Comparison of ENCODE assay signal across 24 cellular contexts in genomic region chr5:1011741-1012315, GRCh38. TPM values are rescaled to one million over a fixed set of nuclear protein-coding genes. Genes with fewer than 3 reads are reported as not detected.
A peak's percentile ranks its signal among the peaks of the same experiment; 100 is the strongest.
DNase-seq lines count a peak whose midpoint lies in the region; ATAC-seq, FAIRE-seq and TF ChIP-seq lines count a peak whose summit lies in the region.
"Had no signal": no experiment of that assay in that cellular context is flagged by ENCODE, and none has a peak within 500 bp of the region (broad histone marks: within the 10 kb centered on the region; RNA-seq: fewer than 3 reads in every experiment).

No MANE protein-coding gene starts in this region.

- no peak overlapping the region for H2AK5ac ChIP-seq in IMR-90 (ENCODE audit: low read depth, low read length)

- intact Hi-C loops in activated CD4-positive, alpha-beta T cell treated with anti-CD3 and anti-CD28 coated beads for 36 hours (cut with DNase I, micrococcal nuclease), result loop anchor here (1.0 to 5.0 kb wide), 2 partner anchors 89 to 90 kb away; no protein-coding TSS in a partner anchor
- intact Hi-C loops in IMR-90 (cut with micrococcal nuclease), result no loop called here
- intact Hi-C loops in HepG2 (cut with micrococcal nuclease; ENCODE audit: unreplicated experiment), result loop anchor here (2.0 kb wide), 1 partner anchor 21 kb away; no protein-coding TSS in a partner anchor
- intact Hi-C loops in posterior vena cava (cut with DNase I), result no loop called here

- no peak for TF ChIP-seq RAD21 in IMR-90 (IDR thresholded peaks at IDR 0.05; ENCODE audit: low read length)
- no peak for TF ChIP-seq RAD21 in HepG2 (CRISPR knock-in tag; IDR thresholded peaks at IDR 0.05)

- H3K27me3 Mint-ChIP-seq in activated CD4-positive, alpha-beta T cell treated with anti-CD3 and anti-CD28 coated beads for 36 hours, result peaks cover 33% of the 10 kb centered on the region

- H3K18ac ChIP-seq in IMR-90 (ENCODE audit: low read depth, low read length), result no peak overlapping the region

- H2AFZ ChIP-seq in IMR-90 (replicated peaks; ENCODE audit: low read length, poor library complexity), result no peak overlapping the region
- H2AFZ ChIP-seq in HepG2 (ENCODE audit: low read length), result no peak overlapping the region
- H2AFZ ChIP-seq: PC-9 had no signal

- no peak overlapping the region for H3K27ac Mint-ChIP-seq in activated CD4-positive, alpha-beta T cell treated with anti-CD3 and anti-CD28 coated beads for 36 hours
- H3K27ac Mint-ChIP-seq: activated CD8-positive, alpha-beta T cell treated with anti-CD3 and anti-CD28 coated beads for 36 hours; activated naive CD4-positive, alpha-beta T cell treated with anti-CD3 and anti-CD28 coated beads, Interleukin-2, amount 50 U/mL, for 24 hours; activated T-cell treated with anti-CD3 and anti-CD28 coated beads, Interleukin-2, amount 50 U/mL, for 24 hours; HFFc6 had no signal

- TF ChIP-seq CTCF in IMR-90 (conservative IDR thresholded peaks at IDR 0.05; ENCODE audit: low read depth, low read length) (no peak), HepG2 (CRISPR knock-in tag; IDR thresholded peaks at IDR 0.05) (no peak)

- 90% methylated on average over 11 of the region's 20 CpGs; no CpG with 5 or more reads in 1 of the 2 experiments for WGBS in IMR-90 (ENCODE audit: extremely low coverage in 2 of 2, insufficient read length in 1 of 2), 2 experiments
- 90% methylated on average over 19 of the region's 20 CpGs for WGBS in HepG2 (ENCODE audit: low lambda C conversion rate)

- H2BK15ac ChIP-seq in IMR-90 (ENCODE audit: low read depth, low read length), result no peak overlapping the region

- POLR2A ChIA-PET in activated CD4-positive, alpha-beta T cell treated with anti-CD3 and anti-CD28 coated beads for 36 hours (lab: Charles Lee), result no interaction called here
- POLR2A ChIA-PET in IMR-90 (lab: Charles Lee; ENCODE audit: unreplicated experiment) (no interaction called here), HepG2 (lab: Yijun Ruan, JAX) (no interaction called here)

- H3K36me3 Mint-ChIP-seq in activated CD4-positive, alpha-beta T cell treated with anti-CD3 and anti-CD28 coated beads for 36 hours (ENCODE audit: low read depth), result no peaks in the 10 kb centered on the region
- H3K36me3 Mint-ChIP-seq: activated naive CD4-positive, alpha-beta T cell treated with anti-CD3 and anti-CD28 coated beads, Interleukin-2, amount 50 U/mL, for 24 hours had no signal

- H3K9me3 ChIP-seq in IMR-90 (ENCODE audit: control insufficient read depth, insufficient read depth, low read length), result no peaks in the 10 kb centered on the region
- H3K9me3 ChIP-seq in HepG2 (ENCODE audit: low read length), result no peaks in the 10 kb centered on the region
- H3K9me3 ChIP-seq: body of pancreas, left lung, SJSA1, testis had no signal

- no peak for TF ChIP-seq POLR2A in IMR-90 (IDR thresholded peaks at IDR 0.05; ENCODE audit: low read depth, low read length)
- TF ChIP-seq POLR2A in HepG2 (IDR thresholded peaks at IDR 0.05; ENCODE audit: insufficient read depth in 1 of 2, low read depth in 2 of 2, low read length in 2 of 2), result no peak

- H4K91ac ChIP-seq in IMR-90 (ENCODE audit: insufficient read depth, low read depth, low read length), result no peak overlapping the region

- DNase-seq in activated CD4-positive, alpha-beta T cell treated with anti-CD3 and anti-CD28 coated beads for 36 hours, result peak; percentile 4
- no peak for DNase-seq in activated CD4-positive, alpha-beta T cell treated with anti-CD3 and anti-CD28 coated beads for 1 hour
- DNase-seq in IMR-90 (no peak), HepG2 (ENCODE audit: low spot score) (no peak), posterior vena cava (ENCODE audit: low spot score) (peak; percentile 47), kidney glomerular epithelial cell (lab: John Stamatoyannopoulos, UW) (no peak)
- no peak for DNase-seq in activated CD8-positive, alpha-beta memory T cell treated with anti-CD3 and anti-CD28 coated beads, Interleukin-2, amount 50 U/mL, for 4 hours
- DNase-seq: HFFc6, NCI-H2227 treated with DMSO at 0.1 percent for 48 hours, testis had no signal

- H3K4me3 Mint-ChIP-seq in activated CD4-positive, alpha-beta T cell treated with anti-CD3 and anti-CD28 coated beads for 36 hours, result no peak overlapping the region
- H3K4me3 Mint-ChIP-seq: activated CD8-positive, alpha-beta T cell treated with anti-CD3 and anti-CD28 coated beads for 36 hours; activated T-cell treated with anti-CD3 and anti-CD28 coated beads, Interleukin-2, amount 50 U/mL, for 24 hours; HFFc6 had no signal

- no peak overlapping the region for H3K56ac ChIP-seq in IMR-90 (ENCODE audit: extremely low read depth, insufficient read depth, low read length)

- H2BK20ac ChIP-seq in IMR-90 (ENCODE audit: low read depth, low read length), result no peak overlapping the region

- no peaks in the 10 kb centered on the region for H3K36me3 ChIP-seq in IMR-90 (ENCODE audit: control insufficient read depth, insufficient read depth, low read length)
- H3K36me3 ChIP-seq in HepG2 (replicated peaks in 1 of 2; ENCODE audit: control insufficient read depth in 1 of 2, insufficient read depth in 2 of 2, low read length in 2 of 2), result no peaks in the 10 kb centered on the region
- H3K36me3 ChIP-seq: left lung, SJSA1 had no signal

- H3K4me1 ChIP-seq in IMR-90 (ENCODE audit: control insufficient read depth, insufficient read depth, low read length) (no peaks in the 10 kb centered on the region; the same call in 1 of the 2 replicates), HepG2 (ENCODE audit: insufficient read depth, low read length) (peaks cover 31% of the 10 kb centered on the region)

- H3K9ac ChIP-seq in IMR-90 (ENCODE audit: low read depth, low read length), result no peak overlapping the region
- no peak overlapping the region for H3K9ac ChIP-seq in HepG2 (ENCODE audit: insufficient read depth, low read depth, low read length)

- no TSS peak for BruUV-seq in IMR-90 (replicated peaks; lab: Mats Ljungman, UMichigan)
- no TSS peak for BruUV-seq in HepG2 (replicated peaks; lab: Mats Ljungman, UMichigan)

- ATAC-seq in activated CD4-positive, alpha-beta T cell treated with anti-CD3 and anti-CD28 coated beads for 36 hours, result no peak
- no peak for ATAC-seq in IMR-90 (ENCODE audit: low read depth)
- ATAC-seq in HepG2, result no peak
- ATAC-seq in GM21723 (IDR thresholded peaks at IDR 0.05; ENCODE audit: unreplicated experiment), result no peak
- ATAC-seq: sciatic nerve had no signal

- H3K14ac ChIP-seq in IMR-90 (replicated peaks; ENCODE audit: low read depth, low read length), result no peak overlapping the region

- no peak overlapping the region for H3K4ac ChIP-seq in IMR-90 (ENCODE audit: low read depth, low read length)

- H3K9me3 Mint-ChIP-seq in activated CD4-positive, alpha-beta T cell treated with anti-CD3 and anti-CD28 coated beads for 36 hours (ENCODE audit: low read depth), result no peaks in the 10 kb centered on the region
- H3K9me3 Mint-ChIP-seq: activated CD8-positive, alpha-beta T cell treated with anti-CD3 and anti-CD28 coated beads for 36 hours; activated naive CD4-positive, alpha-beta T cell treated with anti-CD3 and anti-CD28 coated beads, Interleukin-2, amount 50 U/mL, for 24 hours; activated T-cell treated with anti-CD3 and anti-CD28 coated beads, Interleukin-2, amount 50 U/mL, for 24 hours; HFFc6 had no signal

- no peak overlapping the region for H2BK5ac ChIP-seq in IMR-90 (ENCODE audit: low read depth, low read length, poor library complexity, severe bottlenecking)

- H3K79me2 ChIP-seq in HepG2 (ENCODE audit: insufficient read depth, low read length), result no peaks in the 10 kb centered on the region

- no peaks in the 10 kb centered on the region for H3K79me1 ChIP-seq in IMR-90 (ENCODE audit: low read depth in 1 of 2, low read length in 2 of 2)

- dilution Hi-C loops in IMR-90 (cut with HindIII; ENCODE audit: low sequenced_read_pairs, unreplicated experiment), result no loop called here

- no peak overlapping the region for H4K8ac ChIP-seq in IMR-90 (ENCODE audit: low read depth in 2 of 2, low read length in 2 of 2)

- CTCF ChIA-PET in activated CD4-positive, alpha-beta T cell treated with anti-CD3 and anti-CD28 coated beads for 36 hours (lab: Charles Lee), result interaction anchor here (0.6 to 1.7 kb wide), 4 partner anchors 8 to 139 kb away, joined by 3 to 4 read pairs (median 4); no protein-coding TSS in a partner anchor
- CTCF ChIA-PET in IMR-90 (lab: Yijun Ruan, JAX) (no interaction called here), HepG2 (lab: Yijun Ruan, JAX; ENCODE audit: low intra/inter-chr PET ratio, low total read pairs) (interaction anchor here (0.8 to 4.0 kb wide), 2 partner anchors 89 to 93 kb away, joined by 3 to 34 read pairs; no protein-coding TSS in a partner anchor)

- no peak overlapping the region for H3K27ac ChIP-seq in IMR-90 (ENCODE audit: insufficient read depth, low read length)
- no peak overlapping the region for H3K27ac ChIP-seq in HepG2 (ENCODE audit: extremely low read length, insufficient read depth, low read length)
- H3K27ac ChIP-seq: body of pancreas, C4-2B, coronary artery, left lung, PC-9, SJSA1, testis, VCaP had no signal

- in situ Hi-C loops in IMR-90 (cut with MboI; ENCODE audit: low sequenced_read_pairs), result no loop called here
- in situ Hi-C loops in HepG2 (cut with HindIII; ENCODE audit: extremely low pct_ligation_motif_present, low pct_unique_long_range_greater_than_20kb), result no loop called here

- H4K5ac ChIP-seq in IMR-90 (ENCODE audit: low read depth, low read length), result no peak overlapping the region

- no peak for FAIRE-seq in HepG2 (lab: Jason Lieb, UNC)
- FAIRE-seq: endometrium had no signal

- TF ChIP-seq EP300 in HepG2 (IDR thresholded peaks at IDR 0.05; ENCODE audit: low read depth in 2 of 2, low read length in 2 of 2) (no peak), HepG2 (CRISPR knock-in tag; IDR thresholded peaks at IDR 0.05; ENCODE audit: borderline replicate concordance) (no peak)

- no peak overlapping the region for H3K23ac ChIP-seq in IMR-90 (ENCODE audit: low read depth, low read length)

- no peaks in the 10 kb centered on the region for H3K9me1 ChIP-seq in IMR-90 (ENCODE audit: insufficient read depth, low read length)

- peaks cover 3% of the 10 kb centered on the region for H3K4me1 Mint-ChIP-seq in activated CD4-positive, alpha-beta T cell treated with anti-CD3 and anti-CD28 coated beads for 36 hours

- H3K4me3 ChIP-seq in IMR-90 (ENCODE audit: insufficient read depth, low read depth, low read length) (no peak overlapping the region), HepG2 (replicated peaks in 1 of 3; ENCODE audit: insufficient read depth in 1 of 3, low read depth in 2 of 3, low read length in 3 of 3) (no peak overlapping the region)
- H3K4me3 ChIP-seq: body of pancreas, coronary artery, PC-9, SJSA1, testis had no signal

- H3K27me3 ChIP-seq in IMR-90 (ENCODE audit: control insufficient read depth, insufficient read depth, low read length), result peaks cover 66% of the 10 kb centered on the region
- peaks cover 3 to 22% of the 10 kb centered on the region in 2 experiments; a peak in 4 of 5 replicates for H3K27me3 ChIP-seq in HepG2 (ENCODE audit: control insufficient read depth in 1 of 2, insufficient read depth in 2 of 2, low read length in 2 of 2)
- H3K27me3 ChIP-seq: testis had no signal

- peak overlapping the region; percentile 42 for H2AK9ac ChIP-seq in IMR-90 (replicated peaks; ENCODE audit: low read depth, low read length, poor library complexity)

- no peaks in the 10 kb centered on the region for H4K20me1 ChIP-seq in IMR-90 (ENCODE audit: insufficient read depth, low read length)
- 0 out of 2 replicates have a peak, but pooled peaks cover 3% of the 10 kb centered on the region for H4K20me1 ChIP-seq in HepG2 (ENCODE audit: insufficient read depth, low read length)

- H2BK120ac ChIP-seq in IMR-90 (ENCODE audit: low read depth, low read length), result no peak overlapping the region

- H3K4me2 ChIP-seq in IMR-90 (ENCODE audit: low read depth, low read length) (no peak overlapping the region), HepG2 (ENCODE audit: low read depth, low read length) (no peak overlapping the region)
- H3K4me2 ChIP-seq: PC-9 had no signal

RNA-seq across cellular contexts. Expression of gene NKD2, which starts 3.2 kb away (rescaled TPM):
- total RNA-seq in activated CD4-positive, alpha-beta T cell treated with anti-CD3 and anti-CD28 coated beads for 36 hours, result 1 to 10 TPM in 1 of 2 experiments, under 1 TPM in 1; 0.86 to 1.1 TPM
- total RNA-seq in IMR-90 (2012; rRNA removed) (not detected in 2 replicates), HepG2 (2016; rRNA removed; fragmentation: Illumina TruSeq; extraction: Trizol) (0.53 and 0.94 TPM in 2 replicates), posterior vena cava (1 to 10 TPM; 2.7 to 5.0 TPM)
- polyA plus RNA-seq in IMR-90 (2012; rRNA removed) (not detected in 2 replicates), HepG2 (2011; rRNA removed) (0.81 and 0.82 TPM in 2 replicates)
- not detected in 2 replicates for polyA plus RNA-seq in IMR-90 (2012; cell fraction: cytosol; rRNA removed)
- not detected in 2 replicates for polyA plus RNA-seq in IMR-90 (2012; cell fraction: nucleus; rRNA removed; ENCODE audit: low replicate concordance)
- total RNA-seq in HepG2 (2016; cell fraction: cytosol; rRNA removed; fragmentation: Illumina TruSeq; extraction: Trizol; ENCODE audit: low read depth), result 0.26 and 0.91 TPM in 2 replicates
- total RNA-seq in HepG2 (2016; cell fraction: insoluble cytoplasmic fraction; rRNA removed; fragmentation: Illumina TruSeq; extraction: Trizol), result 0.77 and 1.1 TPM in 2 replicates
- 0.48 and 0.90 TPM in 2 replicates for total RNA-seq in HepG2 (2016; cell fraction: membrane; rRNA removed; fragmentation: Illumina TruSeq; extraction: Trizol)
- total RNA-seq in HepG2 (2016; cell fraction: nucleus; rRNA removed; fragmentation: Illumina TruSeq; extraction: Trizol), result 0.81 and 2.0 TPM in 2 replicates
- polyA plus RNA-seq in HepG2 (2011; cell fraction: cytosol; rRNA removed), result 0.13 and 0.70 TPM in 2 replicates
- polyA plus RNA-seq in HepG2 (2011; cell fraction: nucleus; rRNA removed), result 10.6 and 14.1 TPM in 2 replicates
- polyA plus RNA-seq in HepG2 (2012), result 0.39 and 0.79 TPM in 2 replicates
- 0.59 and 0.60 TPM in 2 replicates for polyA plus RNA-seq in HepG2 (2016; cell fraction: cytosol; fragmentation: Illumina TruSeq; extraction: Trizol; ENCODE audit: low read depth)
- 1.1 and 1.2 TPM in 2 replicates for polyA plus RNA-seq in HepG2 (2016; cell fraction: insoluble cytoplasmic fraction; fragmentation: Illumina TruSeq; extraction: Trizol; ENCODE audit: low read depth)
- polyA plus RNA-seq in HepG2 (2016; cell fraction: membrane; fragmentation: Illumina TruSeq; extraction: Trizol; ENCODE audit: low read depth), result 0.76 and 0.84 TPM in 2 replicates
- polyA plus RNA-seq in HepG2 (2016; cell fraction: nucleus; fragmentation: Illumina TruSeq; extraction: Trizol; ENCODE audit: insufficient read depth, low read depth), result 5.1 and 6.3 TPM in 2 replicates
- polyA minus RNA-seq in HepG2 (2011; rRNA and poly(A)+ RNA removed; ENCODE audit: low replicate concordance), result 1.6 TPM in 1 of 2 replicates, not detected in the other
- polyA minus RNA-seq in HepG2 (2011; cell fraction: cytosol; rRNA and poly(A)+ RNA removed), result 0.30 and 0.62 TPM in 2 replicates
- polyA minus RNA-seq in HepG2 (2011; cell fraction: nucleus; rRNA and poly(A)+ RNA removed), result 0.62 and 1.0 TPM in 2 replicates
- total RNA-seq: HFFc6, osteocyte had no signal

Comparison
In these comparisons a context has a peak if more than half of its experiments do, and no peak if none do; other contexts are left out.
1. DNase-seq: peak in activated CD4-positive, alpha-beta T cell treated with anti-CD3 and anti-CD28 coated beads for 36 hours (single experiment) and posterior vena cava (single experiment); none in activated CD4-positive, alpha-beta T cell treated with anti-CD3 and anti-CD28 coated beads for 1 hour (single experiment), IMR-90 (single experiment), HepG2 (single experiment), kidney glomerular epithelial cell (single experiment) and activated CD8-positive, alpha-beta memory T cell treated with anti-CD3 and anti-CD28 coated beads, Interleukin-2, amount 50 U/mL, for 4 hours (single experiment).
2. intact Hi-C loops: an anchor here in activated CD4-positive, alpha-beta T cell treated with anti-CD3 and anti-CD28 coated beads for 36 hours (1.0 to 5.0 kb wide) and HepG2 (2.0 kb wide); none called in IMR-90 and posterior vena cava.